21 cellular contexts compared by ENCODE assay signal in genomic region chr14:95652171-95652570, GRCh38. TPM values are rescaled to one million over a fixed set of nuclear protein-coding genes. Genes with fewer than 3 reads are reported as not detected.
DNase-seq lines count a peak whose midpoint lies in the region; ATAC-seq and TF ChIP-seq lines count a peak whose summit lies in the region.
"Had no signal": no experiment of that assay in that cellular context is flagged by ENCODE, and none has a peak within 500 bp of the region (broad histone marks: within the 10 kb centered on the region; RNA-seq: fewer than 3 reads in every experiment).

No MANE protein-coding gene starts in this region.

- H3K4me1 ChIP-seq in H9 (ENCODE audit: insufficient read depth, low read length) (no peaks in the 10 kb centered on the region; the same call in 1 of the 2 replicates), OCI-LY7 (ENCODE audit: insufficient read depth, low read length, poor library complexity, severe bottlenecking) (peaks cover 64% of the 10 kb centered on the region), mesendoderm (ENCODE audit: control insufficient read depth, low read depth, low read length) (no peaks in the 10 kb centered on the region), Caco-2 (no peaks in the 10 kb centered on the region)
- H3K4me1 ChIP-seq: thyroid gland had no signal

- H3K4me3 ChIP-seq in OCI-LY7 (ENCODE audit: low read depth, low read length, poor library complexity, severe bottlenecking) (peak overlapping the region; percentile 39), mesendoderm (ENCODE audit: low read length) (no peak overlapping the region), Caco-2 (ENCODE audit: low read depth, low read length) (no peak overlapping the region)
- H3K4me3 ChIP-seq: GM23248, MG63, skin epidermis, thyroid gland had no signal

- H2BK20ac ChIP-seq in H9 (ENCODE audit: low read depth, low read length, poor library complexity, severe bottlenecking), result no peak overlapping the region

- H3K36me3 ChIP-seq in OCI-LY7 (ENCODE audit: insufficient read depth, low read length) (no peaks in the 10 kb centered on the region), mesendoderm (ENCODE audit: control insufficient read depth, insufficient read depth, low read length) (no peaks in the 10 kb centered on the region), Caco-2 (ENCODE audit: control insufficient read depth, insufficient read depth, low read length) (no peaks in the 10 kb centered on the region)
- H3K36me3 ChIP-seq: MG63, thyroid gland had no signal

- H3K18ac ChIP-seq in H9 (ENCODE audit: insufficient read length, low read depth, low read length) (no peak overlapping the region), mesendoderm (ENCODE audit: low read length) (peak overlapping the region; percentile 56)

- H3K9me3 Mint-ChIP-seq in H9, result no peaks in the 10 kb centered on the region
- peaks cover 7% of the 10 kb centered on the region in 2 donors for H3K9me3 Mint-ChIP-seq in stimulated activated naive B cell treated with anti-CD40 and anti-IgM and Interleukin-4, amounts not matched to agents 10 μg/mL and 1 μg/mL and 100 μg/mL, for 72 hours
- no peaks in the 10 kb centered on the region for H3K9me3 Mint-ChIP-seq in Caco-2 (ENCODE audit: unreplicated experiment)
- H3K9me3 Mint-ChIP-seq: activated CD4-positive, alpha-beta memory T cell treated with anti-CD3 and anti-CD28 coated beads for 36 hours had no signal

- no peaks in the 10 kb centered on the region for H3K9me3 ChIP-seq in H9 (ENCODE audit: control insufficient read depth, low read depth, low read length)
- H3K9me3 ChIP-seq in OCI-LY7 (ENCODE audit: low read length), result no peaks in the 10 kb centered on the region
- H3K9me3 ChIP-seq in Caco-2, result no peaks in the 10 kb centered on the region
- H3K9me3 ChIP-seq: MG63, thyroid gland had no signal

- peak; percentile 33 to 46 for ATAC-seq in stimulated activated naive B cell treated with anti-CD40 and anti-IgM and Interleukin-4, amounts not matched to agents 10 μg/mL and 1 μg/mL and 100 μg/mL, for 72 hours (replicated peaks)
- ATAC-seq: SK-N-SH treated with all-trans-retinoic acid at 6 μM for 48 hours had no signal

- H3K4ac ChIP-seq in H9 (ENCODE audit: low read depth, low read length), result no peak overlapping the region
- H3K4ac ChIP-seq in mesendoderm (ENCODE audit: low read depth, low read length), result peak overlapping the region; percentile 23

- H2BK15ac ChIP-seq in H9 (ENCODE audit: low read depth, low read length), result no peak overlapping the region
- no peak overlapping the region for H2BK15ac ChIP-seq in mesendoderm (replicated peaks; ENCODE audit: low read depth)

- H4K91ac ChIP-seq in H9 (ENCODE audit: insufficient read length, low read depth, low read length), result no peak overlapping the region

- H3K79me1 ChIP-seq in H9 (ENCODE audit: insufficient read depth, low read depth, low read length, poor library complexity, severe bottlenecking) (no peaks in the 10 kb centered on the region), mesendoderm (ENCODE audit: low read length) (no peaks in the 10 kb centered on the region)

- no peak overlapping the region for H2BK120ac ChIP-seq in H9 (ENCODE audit: low read depth, low read length, poor library complexity, severe bottlenecking)
- H2BK120ac ChIP-seq in mesendoderm (ENCODE audit: low read depth, low read length), result peak overlapping the region; percentile 75

- intact Hi-C loops in OCI-LY7 (cut with micrococcal nuclease; ENCODE audit: unreplicated experiment) (no loop called here), Caco-2 (cut with micrococcal nuclease; ENCODE audit: unreplicated experiment) (no loop called here)

- no TSS peak for BruUV-seq in OCI-LY7 (replicated peaks; lab: Mats Ljungman, UMichigan)
- BruUV-seq in Caco-2 (replicated peaks; lab: Mats Ljungman, UMichigan), result no TSS peak

- H2BK5ac ChIP-seq in H9 (ENCODE audit: insufficient read length, low read length), result no peak overlapping the region
- no peak overlapping the region for H2BK5ac ChIP-seq in mesendoderm (ENCODE audit: low read length)

- POLR2A ChIA-PET in OCI-LY7 (lab: Charles Lee), result interaction anchor here (0.6 to 10.0 kb wide), 20 partner anchors 8 to 735 kb away, joined by 3 to 127 read pairs (median 3); no protein-coding TSS in a partner anchor
- POLR2A ChIA-PET in Caco-2 (lab: Charles Lee), result no interaction called here

- H3K9ac ChIP-seq in H9 (ENCODE audit: extremely low read depth, insufficient read length, low read length), result no peak overlapping the region
- H3K9ac ChIP-seq in mesendoderm (ENCODE audit: low read length), result no peak overlapping the region
- H3K9ac ChIP-seq: GM23248 had no signal

- H3K14ac ChIP-seq in H9 (ENCODE audit: insufficient read depth, low read length), result no peak overlapping the region

- WGBS in H9 (ENCODE audit: extremely low coverage, insufficient read length, low lambda C conversion rate), result no CpG with 5 or more reads among the region's 5 CpGs
- no CpG with 5 or more reads among the region's 5 CpGs for WGBS in mesendoderm (ENCODE audit: extremely low coverage, insufficient coverage, low lambda C conversion rate)

- no peaks in the 10 kb centered on the region; a peak in 1 of 7 replicates for H3K36me3 Mint-ChIP-seq in H9 (ENCODE audit: insufficient read depth in 1 of 3, low read depth in 3 of 3)
- H3K36me3 Mint-ChIP-seq in stimulated activated naive B cell treated with anti-CD40 and anti-IgM and Interleukin-4, amounts not matched to agents 10 μg/mL and 1 μg/mL and 100 μg/mL, for 72 hours, result peaks cover 0 to 4% of the 10 kb centered on the region in 2 donors
- H3K36me3 Mint-ChIP-seq in Caco-2 (ENCODE audit: insufficient read depth, unreplicated experiment), result no peaks in the 10 kb centered on the region
- H3K36me3 Mint-ChIP-seq: activated CD4-positive, alpha-beta memory T cell treated with anti-CD3 and anti-CD28 coated beads for 36 hours had no signal

- no peak overlapping the region for H3K27ac ChIP-seq in H9 (ENCODE audit: insufficient read length, low read depth, low read length)
- H3K27ac ChIP-seq in OCI-LY7 (ENCODE audit: low read depth, low read length, poor library complexity, severe bottlenecking), result peak overlapping the region; percentile 91
- no peak overlapping the region for H3K27ac ChIP-seq in mesendoderm (ENCODE audit: low read depth, low read length)
- H3K27ac ChIP-seq: GM23248, skin epidermis, thyroid gland had no signal

- no peak overlapping the region for H2BK12ac ChIP-seq in H9 (ENCODE audit: insufficient read length, low read depth, low read length)

- no peak for DNase-seq in H9
- no peak for DNase-seq in OCI-LY7 (ENCODE audit: low spot score)
- DNase-seq in mesendoderm, result no peak
- no peak for DNase-seq in stimulated activated naive B cell treated with anti-CD40 and anti-IgM and Interleukin-4, amounts not matched to agents 10 μg/mL and 1 μg/mL and 100 μg/mL, for 72 hours
- no peak for DNase-seq in Caco-2
- DNase-seq in GDM1 (lab: John Stamatoyannopoulos, UW), result no peak
- DNase-seq in mesenteric fat pad (ENCODE audit: low spot score), result no peak
- DNase-seq: activated CD4-positive, alpha-beta memory T cell treated with anti-CD3 and anti-CD28 coated beads for 36 hours; activated CD4-positive, CD25-positive, alpha-beta regulatory T cell; activated effector memory CD4-positive, alpha-beta T cell treated with anti-CD3 and anti-CD28 coated beads, Interleukin-2, amount 50 U/mL, for 16 hours; GM23248; MG63; NCI-H1694; NCI-H526; stimulated activated naive CD4-positive, alpha-beta T cell; T-helper 9 cell; thyroid gland had no signal

- H3K56ac ChIP-seq in H9 (ENCODE audit: insufficient read length, low read depth, low read length) (no peak overlapping the region), mesendoderm (ENCODE audit: low read length) (peak overlapping the region; percentile 1)

- H3K79me2 ChIP-seq in H9 (ENCODE audit: insufficient read depth, low read length), result no peaks in the 10 kb centered on the region
- H3K79me2 ChIP-seq in OCI-LY7 (ENCODE audit: insufficient read depth, low read depth, low read length), result no peaks in the 10 kb centered on the region
- H3K79me2 ChIP-seq in mesendoderm (ENCODE audit: control insufficient read depth, insufficient read depth, low read length), result no peaks in the 10 kb centered on the region

- H3K27me3 Mint-ChIP-seq in H9 (ENCODE audit: low read depth), result peaks cover 11% of the 10 kb centered on the region
- H3K27me3 Mint-ChIP-seq in stimulated activated naive B cell treated with anti-CD40 and anti-IgM and Interleukin-4, amounts not matched to agents 10 μg/mL and 1 μg/mL and 100 μg/mL, for 72 hours, result no peaks in the 10 kb centered on the region
- H3K27me3 Mint-ChIP-seq in Caco-2 (ENCODE audit: insufficient read depth, unreplicated experiment), result peaks cover 23% of the 10 kb centered on the region

- H4K20me1 ChIP-seq in H9 (ENCODE audit: control insufficient read depth, insufficient read depth, insufficient read length), result no peaks in the 10 kb centered on the region
- no peaks in the 10 kb centered on the region for H4K20me1 ChIP-seq in OCI-LY7 (ENCODE audit: insufficient read depth, low read length)

- H3K23me2 ChIP-seq in H9 (ENCODE audit: insufficient read length, low read depth, low read length, poor library complexity, severe bottlenecking), result no peaks in the 10 kb centered on the region

- no peak overlapping the region for H3K23ac ChIP-seq in H9 (ENCODE audit: insufficient read length, low read depth, low read length)
- no peak overlapping the region for H3K23ac ChIP-seq in mesendoderm (ENCODE audit: low read length)

- H2AK5ac ChIP-seq in H9 (ENCODE audit: insufficient read length, low read length) (no peak overlapping the region), mesendoderm (ENCODE audit: low read length) (no peak overlapping the region)

- H3K4me1 Mint-ChIP-seq in H9 (peaks cover 30 to 40% of the 10 kb centered on the region in 2 experiments), Caco-2 (ENCODE audit: low read depth, unreplicated experiment) (no peaks in the 10 kb centered on the region)
- peaks cover 49 to 79% of the 10 kb centered on the region in 2 donors for H3K4me1 Mint-ChIP-seq in stimulated activated naive B cell treated with anti-CD40 and anti-IgM and Interleukin-4, amounts not matched to agents 10 μg/mL and 1 μg/mL and 100 μg/mL, for 72 hours

- H4K8ac ChIP-seq in H9 (replicated peaks; ENCODE audit: insufficient read length, low read depth, low read length) (no peak overlapping the region), mesendoderm (ENCODE audit: low read depth, low read length) (no peak overlapping the region)

- TF ChIP-seq CTCF in H9 (conservative IDR thresholded peaks at IDR 0.05) (no peak), OCI-LY7 (conservative IDR thresholded peaks at IDR 0.05; ENCODE audit: low read length) (no peak), Caco-2 (IDR thresholded peaks at IDR 0.05; ENCODE audit: insufficient read depth in 1 of 2, low read depth in 1 of 2, low read length in 1 of 2, severe bottlenecking in 1 of 2, unreplicated experiment in 1 of 2) (no peak)

- no peaks in the 10 kb centered on the region for H3K27me3 ChIP-seq in H9 (ENCODE audit: insufficient read depth, low read length)
- H3K27me3 ChIP-seq in mesendoderm (ENCODE audit: insufficient read depth, low read length, poor library complexity), result no peaks in the 10 kb centered on the region
- H3K27me3 ChIP-seq in Caco-2 (replicated peaks; ENCODE audit: control insufficient read depth, insufficient read depth, low read length), result no peaks in the 10 kb centered on the region
- H3K27me3 ChIP-seq: MG63, thyroid gland had no signal

- H2AFZ ChIP-seq in H9 (ENCODE audit: low read length), result no peak overlapping the region
- H2AFZ ChIP-seq in OCI-LY7 (ENCODE audit: low read length), result peak overlapping the region; percentile 85
- H2AFZ ChIP-seq: GM23248 had no signal

- H3K9me2 ChIP-seq in OCI-LY7 (ENCODE audit: insufficient read depth, low read length), result no peaks in the 10 kb centered on the region

- no peak overlapping the region for H3T11ph ChIP-seq in H9 (ENCODE audit: low read length)

- H4K5ac ChIP-seq in H9 (ENCODE audit: insufficient read length, low read depth, low read length) (no peak overlapping the region), mesendoderm (ENCODE audit: low read length) (no peak overlapping the region)

- H3K27ac Mint-ChIP-seq in H9 (peak overlapping the region; percentile 27 to 69 (median 54); a peak in 5 of 7 replicates), Caco-2 (ENCODE audit: unreplicated experiment) (no peak overlapping the region)
- peak overlapping the region; percentile 88 for H3K27ac Mint-ChIP-seq in stimulated activated naive B cell treated with anti-CD40 and anti-IgM and Interleukin-4, amounts not matched to agents 10 μg/mL and 1 μg/mL and 100 μg/mL, for 72 hours
- H3K27ac Mint-ChIP-seq: activated CD4-positive, alpha-beta memory T cell treated with anti-CD3 and anti-CD28 coated beads for 36 hours had no signal

- H3K4me3 Mint-ChIP-seq in H9, result no peak overlapping the region
- peak overlapping the region; percentile 51 to 69 for H3K4me3 Mint-ChIP-seq in stimulated activated naive B cell treated with anti-CD40 and anti-IgM and Interleukin-4, amounts not matched to agents 10 μg/mL and 1 μg/mL and 100 μg/mL, for 72 hours
- no peak overlapping the region for H3K4me3 Mint-ChIP-seq in Caco-2 (ENCODE audit: unreplicated experiment)
- H3K4me3 Mint-ChIP-seq: activated CD4-positive, alpha-beta memory T cell treated with anti-CD3 and anti-CD28 coated beads for 36 hours had no signal

- H3K4me2 ChIP-seq in H9 (ENCODE audit: insufficient read depth, insufficient read length, low read length) (no peak overlapping the region), OCI-LY7 (ENCODE audit: low read length) (peak overlapping the region; percentile 62), mesendoderm (ENCODE audit: low read length) (no peak overlapping the region)

- CTCF ChIA-PET in OCI-LY7 (lab: Charles Lee; ENCODE audit: unreplicated experiment), result interaction anchor here (0.6 to 1.6 kb wide), 2 partner anchors 12 to 15 kb away, joined by 5 to 9 read pairs; no protein-coding TSS in a partner anchor
- CTCF ChIA-PET in Caco-2 (lab: Charles Lee), result no interaction called here

RNA-seq across cellular contexts. Expression of gene TCL1B, which starts 34.1 kb away (rescaled TPM):
- 3.6 and 3.8 TPM in 2 replicates for total RNA-seq in H9 (2021)
- total RNA-seq in OCI-LY7 (2014; rRNA removed; shearing (Covaris generic)), result 75.2 and 83.2 TPM in 2 replicates
- 5.6 and 5.7 TPM in 2 replicates for total RNA-seq in OCI-LY7 (2022)
- polyA plus RNA-seq in mesendoderm (2013, experiment 1 of 2), result 4.9 TPM
- polyA plus RNA-seq in mesendoderm (2013, experiment 2 of 2), result 5.2 TPM
- total RNA-seq in Caco-2 (2022), result not detected in 2 replicates
- not detected for total RNA-seq in mesenteric fat pad
- total RNA-seq: activated CD4-positive, alpha-beta memory T cell treated with anti-CD3 and anti-CD28 coated beads for 36 hours; GM23248; pulmonary artery endothelial cell; thyroid gland had no signal
- polyA plus RNA-seq: adipose tissue, GM23248 had no signal

Comparison
In these comparisons a context has a peak if more than half of its experiments do, and no peak if none do; other contexts are left out.
1. H3K4me3 Mint-ChIP-seq: peak in stimulated activated naive B cell treated with anti-CD40 and anti-IgM and Interleukin-4, amounts not matched to agents 10 μg/mL and 1 μg/mL and 100 μg/mL, for 72 hours (2 of 2); none in H9 (0 of 2) and Caco-2 (single experiment).